Comparison of ENCODE assay signal across 8 cellular contexts in genomic region chr13:74135306-74136088, GRCh38.
DNase-seq lines count a peak whose midpoint lies in the region; ATAC-seq and TF ChIP-seq lines count a peak whose summit lies in the region.

No MANE protein-coding gene starts in this region.

- H3K4me3 Mint-ChIP-seq in stimulated activated naive B cell treated with anti-CD40 and anti-IgM and Interleukin-4, amounts not matched to agents 10 μg/mL and 1 μg/mL and 100 μg/mL, for 72 hours, result no peak overlapping the region

- no peaks in the 10 kb centered on the region for H3K27me3 ChIP-seq in BLaER1 treated with 17β-estradiol and CSF1 and Interleukin-3, amounts not matched to agents 10 nM and 100 nM
- H3K27me3 ChIP-seq in mucosa of stomach (ENCODE audit: control insufficient read depth, insufficient read depth, low read length), result peaks cover 25% of the 10 kb centered on the region

- peak overlapping the region; percentile 82 to 93 (median 91) for H3K9ac ChIP-seq in BLaER1 treated with 17β-estradiol and CSF1 and Interleukin-3, amounts not matched to agents 10 nM and 100 nM
- H3K9ac ChIP-seq in mucosa of stomach (ENCODE audit: low read length), result peak overlapping the region; percentile 67

- peak overlapping the region; percentile 83 to 97 (median 93) for H3K4me2 ChIP-seq in BLaER1 treated with 17β-estradiol and CSF1 and Interleukin-3, amounts not matched to agents 10 nM and 100 nM

- no peaks in the 10 kb centered on the region for H3K27me3 Mint-ChIP-seq in stimulated activated naive B cell treated with anti-CD40 and anti-IgM and Interleukin-4, amounts not matched to agents 10 μg/mL and 1 μg/mL and 100 μg/mL, for 72 hours

- peaks cover 6 to 36% (median 28%) of the 10 kb centered on the region in 10 experiments; a peak in 18 of 20 replicates for H3K4me1 ChIP-seq in BLaER1 treated with 17β-estradiol and CSF1 and Interleukin-3, amounts not matched to agents 10 nM and 100 nM
- peaks cover 9% of the 10 kb centered on the region for H3K4me1 ChIP-seq in mucosa of stomach (ENCODE audit: control insufficient read depth, insufficient read depth, low read length)

- peaks cover 6 to 11% of the 10 kb centered on the region in 2 donors for H3K4me1 Mint-ChIP-seq in stimulated activated naive B cell treated with anti-CD40 and anti-IgM and Interleukin-4, amounts not matched to agents 10 μg/mL and 1 μg/mL and 100 μg/mL, for 72 hours

- ATAC-seq in HG03280 (IDR thresholded peaks at IDR 0.05; ENCODE audit: unreplicated experiment), result peak; percentile 49
- peak; percentile 31 to 42 for ATAC-seq in stimulated activated naive B cell treated with anti-CD40 and anti-IgM and Interleukin-4, amounts not matched to agents 10 μg/mL and 1 μg/mL and 100 μg/mL, for 72 hours (replicated peaks)

- DNase-seq in NCI-H748 treated with DMSO at 0.1 percent for 48 hours (lab: John Stamatoyannopoulos, UW), result peak; percentile 71
- DNase-seq in activated CD8-positive, alpha-beta memory T cell treated with anti-CD3 and anti-CD28 coated beads, Interleukin-2, amount 50 U/mL, for 4 hours, result peak; percentile 57
- DNase-seq in epithelial cell of prostate (ENCODE audit: low read depth, low spot score), result no peak
- DNase-seq in stimulated activated naive B cell treated with anti-CD40 and anti-IgM and Interleukin-4, amounts not matched to agents 10 μg/mL and 1 μg/mL and 100 μg/mL, for 72 hours, result peak; percentile 72

- no peaks in the 10 kb centered on the region for H3K9me3 ChIP-seq in BLaER1 treated with 17β-estradiol and CSF1 and Interleukin-3, amounts not matched to agents 10 nM and 100 nM (replicated peaks in 1 of 11)
- H3K9me3 ChIP-seq in mucosa of stomach (ENCODE audit: control insufficient read depth, low read length), result no peaks in the 10 kb centered on the region

- H4K20me1 ChIP-seq in BLaER1 treated with 17β-estradiol and CSF1 and Interleukin-3, amounts not matched to agents 10 nM and 100 nM, result peaks cover 0 to 24% (median 5%) of the 10 kb centered on the region in 11 experiments; a peak in 9 of 22 replicates

- H3K36me3 Mint-ChIP-seq in stimulated activated naive B cell treated with anti-CD40 and anti-IgM and Interleukin-4, amounts not matched to agents 10 μg/mL and 1 μg/mL and 100 μg/mL, for 72 hours, result peaks cover 0 to 6% of the 10 kb centered on the region in 2 donors

- H3K27ac Mint-ChIP-seq in stimulated activated naive B cell treated with anti-CD40 and anti-IgM and Interleukin-4, amounts not matched to agents 10 μg/mL and 1 μg/mL and 100 μg/mL, for 72 hours, result peak overlapping the region; percentile 95

- TF ChIP-seq POLR2A in GM19099 (IDR thresholded peaks at IDR 0.05; ENCODE audit: extremely low read depth, insufficient read length, low read depth), result peak; percentile 40

- H3K36me3 ChIP-seq in BLaER1 treated with 17β-estradiol and CSF1 and Interleukin-3, amounts not matched to agents 10 nM and 100 nM, result no peaks in the 10 kb centered on the region
- H3K36me3 ChIP-seq in mucosa of stomach (ENCODE audit: control insufficient read depth, insufficient read depth, low read length), result no peaks in the 10 kb centered on the region

- H3K27ac ChIP-seq in BLaER1 treated with 17β-estradiol and CSF1 and Interleukin-3, amounts not matched to agents 10 nM and 100 nM, result peak overlapping the region; percentile 45 to 96 (median 91); a peak in 21 of 22 replicates
- H3K27ac ChIP-seq in epithelial cell of prostate, result peak overlapping the region; percentile 92

- no peaks in the 10 kb centered on the region for H3K9me3 Mint-ChIP-seq in stimulated activated naive B cell treated with anti-CD40 and anti-IgM and Interleukin-4, amounts not matched to agents 10 μg/mL and 1 μg/mL and 100 μg/mL, for 72 hours

- H3K4me3 ChIP-seq in BLaER1 treated with 17β-estradiol and CSF1 and Interleukin-3, amounts not matched to agents 10 nM and 100 nM, result peak overlapping the region; percentile 74 to 97 (median 91)
- H3K4me3 ChIP-seq in mucosa of stomach (ENCODE audit: low read length), result peak overlapping the region; percentile 54
